Comparison of ENCODE assay signal across 15 cellular contexts in genomic region chr22:23781533-23781932, GRCh38. TPM values are rescaled to one million over a fixed set of nuclear protein-coding genes. Genes with fewer than 3 reads are reported as not detected.
DNase-seq lines count a peak whose midpoint lies in the region; TF ChIP-seq lines count a peak whose summit lies in the region.
"Had no signal": no experiment of that assay in that cellular context is flagged by ENCODE, and none has a peak within 500 bp of the region (broad histone marks: within the 10 kb centered on the region; RNA-seq: fewer than 3 reads in every experiment).

No MANE protein-coding gene starts in this region.

- intact Hi-C loops in PC-9 (cut with micrococcal nuclease; ENCODE audit: unreplicated experiment): no loop called here

- no TSS peak for BruUV-seq in PC-9 (replicated peaks; lab: Mats Ljungman, UMichigan)

- peaks cover 9% of the 10 kb centered on the region; the same call in 1 of the 2 replicates for H3F3A ChIP-seq in PC-9 (ENCODE audit: insufficient read depth, low read depth)

- peaks cover 20% of the 10 kb centered on the region for H3K4me1 ChIP-seq in PC-9 (replicated peaks; ENCODE audit: insufficient read depth)

- H3K36me3 ChIP-seq in PC-9 (ENCODE audit: low read depth): no peaks in the 10 kb centered on the region
- H3K36me3 ChIP-seq: cardiac muscle cell, esophagus squamous epithelium, neutrophil had no signal

- no peak overlapping the region for H3K27ac ChIP-seq in PC-9
- no peak overlapping the region for H3K27ac ChIP-seq in epithelial cell of prostate
- H3K27ac ChIP-seq: cardiac muscle cell, neutrophil had no signal

- peak overlapping the region; percentile 58 for H3K4me2 ChIP-seq in PC-9

- H4K20me1 ChIP-seq in PC-9 (ENCODE audit: insufficient read depth): no peaks in the 10 kb centered on the region

- CTCF ChIA-PET in PC-9 (lab: Charles Lee): interaction anchor here (1.1 kb wide), 1 partner anchor 10 kb away, joined by 6 read pairs; no protein-coding TSS in a partner anchor

- no peaks in the 10 kb centered on the region for H3K27me3 ChIP-seq in PC-9 (ENCODE audit: insufficient read depth, low read depth)
- H3K27me3 ChIP-seq: cardiac muscle cell, esophagus squamous epithelium, neutrophil had no signal

- H3K79me2 ChIP-seq in PC-9 (ENCODE audit: low read depth): no peaks in the 10 kb centered on the region

- H3K4me3 ChIP-seq in PC-9: no peak overlapping the region
- H3K4me3 ChIP-seq: cardiac muscle cell, esophagus squamous epithelium had no signal

- DNase-seq in EL (peak; percentile 93), PC-9 (peak; percentile 55 to 72), epithelial cell of prostate (ENCODE audit: low read depth, low spot score) (peak; percentile 12), pons (ENCODE audit: low spot score) (peak; percentile 33), SHP77 (lab: John Stamatoyannopoulos, UW) (no peak), iPS-NIHi11 (ENCODE audit: low spot score) (no peak), OCI-M2 (lab: John Stamatoyannopoulos, UW; ENCODE audit: unreplicated experiment) (no peak)
- DNase-seq in activated CD4-positive, CD25-positive, alpha-beta regulatory T cell treated with anti-CD3 and anti-CD28 coated beads, Interleukin-2, amount 50 U/mL, for 72 hours: no peak
- DNase-seq: CD4-positive, alpha-beta T cell; esophagus squamous epithelium; NCI-H146; stimulated activated CD4-positive, alpha-beta T cell treated with anti-CD3 and anti-CD28 coated beads, Interleukin-2, amount 100 ng/mL, for 48 hours had no signal

- H2AFZ ChIP-seq in PC-9: peak overlapping the region; percentile 58; the same call in 1 of the 2 replicates

- H3K9me2 ChIP-seq in PC-9 (ENCODE audit: insufficient read depth): no peaks in the 10 kb centered on the region

- no peaks in the 10 kb centered on the region for H3K9me3 ChIP-seq in PC-9 (ENCODE audit: insufficient read depth, low read depth)
- H3K9me3 ChIP-seq: esophagus squamous epithelium, neutrophil had no signal

- TF ChIP-seq CTCF in PC-9 (conservative IDR thresholded peaks at IDR 0.05): no peak

- POLR2A ChIA-PET in PC-9 (lab: Charles Lee; ENCODE audit: unreplicated experiment): no interaction called here

RNA-seq across cellular contexts. Expression of gene SMARCB1, which starts 5.2 kb away (rescaled TPM):
- total RNA-seq in PC-9 (2021): 61.7 and 80.2 TPM in 2 replicates

RNA-seq across cellular contexts. Expression of gene MMP11, which starts 8.9 kb away (rescaled TPM):
- 2.4 and 3.6 TPM in 2 replicates for total RNA-seq in PC-9 (2021)

RNA-seq across cellular contexts. Expression of gene CHCHD10, which starts 13.8 kb away (rescaled TPM):
- total RNA-seq in PC-9 (2021): 37.0 and 43.5 TPM in 2 replicates

RNA-seq across cellular contexts. Expression of gene C22orf15, which starts 18.7 kb away (rescaled TPM):
- not detected in 2 replicates for total RNA-seq in PC-9 (2021)
- total RNA-seq: cardiac muscle cell, esophagus squamous epithelium, left lobe of liver had no signal

RNA-seq across cellular contexts. Expression of gene VPREB3, which starts 27.3 kb away (rescaled TPM):
- total RNA-seq in PC-9 (2021): 0.90 and 1.1 TPM in 2 replicates
- total RNA-seq: CD4-positive, alpha-beta T cell; esophagus squamous epithelium had no signal

Comparison
In these comparisons a context has a peak if more than half of its experiments do, and no peak if none do; other contexts are left out.
1. DNase-seq: peak in EL (single experiment), PC-9 (2 of 2), epithelial cell of prostate (single experiment) and pons (single experiment); none in activated CD4-positive, CD25-positive, alpha-beta regulatory T cell treated with anti-CD3 and anti-CD28 coated beads, Interleukin-2, amount 50 U/mL, for 72 hours (single experiment), SHP77 (0 of 2), iPS-NIHi11 (single experiment) and OCI-M2 (single experiment).